12 cellular contexts compared by ENCODE assay signal in genomic region chr20:36275011-36275410, GRCh38. TPM values are rescaled to one million over a fixed set of nuclear protein-coding genes. Genes with fewer than 3 reads are reported as not detected.
DNase-seq lines count a peak whose midpoint lies in the region; ATAC-seq and TF ChIP-seq lines count a peak whose summit lies in the region.
"Had no signal": no experiment of that assay in that cellular context is flagged by ENCODE, and none has a peak within 500 bp of the region (broad histone marks: within the 10 kb centered on the region; RNA-seq: fewer than 3 reads in every experiment).

No MANE protein-coding gene starts in this region.

- ATAC-seq in HG02885 (IDR thresholded peaks at IDR 0.05; ENCODE audit: poor library complexity, unreplicated experiment) (no peak), GM19452 (IDR thresholded peaks at IDR 0.05; ENCODE audit: unreplicated experiment) (no peak)
- ATAC-seq: CD8-positive, alpha-beta T cell; HCT116 had no signal

- no peaks in the 10 kb centered on the region for H3K79me2 ChIP-seq in osteoblast (ENCODE audit: insufficient read depth, low read length)

- peaks cover 33% of the 10 kb centered on the region for H3K27me3 ChIP-seq in osteoblast (ENCODE audit: insufficient read depth, low read length)

- no peaks in the 10 kb centered on the region for H4K20me1 ChIP-seq in osteoblast (ENCODE audit: insufficient read depth, low read length)

- DNase-seq in AG20443 (ENCODE audit: low spot score) (peak; percentile 3), GM13976 (ENCODE audit: low spot score) (peak; percentile 8), osteoblast (ENCODE audit: insufficient read length, low spot score, missing footprints) (peak; percentile 43)
- DNase-seq in activated CD4-positive, alpha-beta T cell treated with anti-CD3 and anti-CD28 coated beads for 48 hours: no peak
- DNase-seq: CD8-positive, alpha-beta T cell; COR-L47; DND-41; GDM1 had no signal

- H3K27ac ChIP-seq in angular gyrus (ENCODE audit: low read depth, low read length) (peak overlapping the region; percentile 30), osteoblast (ENCODE audit: low read depth, low read length) (no peak overlapping the region)

- H3K9me3 ChIP-seq in osteoblast (ENCODE audit: low read depth, low read length): no peaks in the 10 kb centered on the region

- no peaks in the 10 kb centered on the region for H3K4me1 ChIP-seq in osteoblast (ENCODE audit: insufficient read depth, low read length)

- in situ Hi-C loops in GM13976 (cut with MboI; ENCODE audit: low sequenced_read_pairs, unreplicated experiment): no loop called here

- no peaks in the 10 kb centered on the region for H3K36me3 ChIP-seq in osteoblast (ENCODE audit: insufficient read depth, low read length)

- H3K4me2 ChIP-seq in osteoblast (ENCODE audit: insufficient read depth, low read length): no peak overlapping the region

- TF ChIP-seq CTCF in GM13976 (IDR thresholded peaks at IDR 0.05; ENCODE audit: borderline replicate concordance, control extremely low read depth, extremely low read depth, insufficient read depth, missing control alignments) (no peak), osteoblast (IDR thresholded peaks at IDR 0.05; ENCODE audit: extremely low read depth, low read depth, low read length) (no peak)

- H3K4me3 ChIP-seq in osteoblast (ENCODE audit: insufficient read depth, low read length): no peak overlapping the region

- H2AFZ ChIP-seq in osteoblast (ENCODE audit: low read length): no peak overlapping the region

RNA-seq across cellular contexts. Expression of gene DLGAP4, which starts 31.1 kb away (rescaled TPM):
- total RNA-seq in osteoblast: 17.4 and 18.1 TPM in 2 replicates

RNA-seq across cellular contexts. Expression of gene AAR2, which starts 38.7 kb away (rescaled TPM):
- 28.3 and 29.0 TPM in 2 replicates for total RNA-seq in osteoblast
